8 cellular contexts compared by ENCODE assay signal in the genomic region with DNA sequence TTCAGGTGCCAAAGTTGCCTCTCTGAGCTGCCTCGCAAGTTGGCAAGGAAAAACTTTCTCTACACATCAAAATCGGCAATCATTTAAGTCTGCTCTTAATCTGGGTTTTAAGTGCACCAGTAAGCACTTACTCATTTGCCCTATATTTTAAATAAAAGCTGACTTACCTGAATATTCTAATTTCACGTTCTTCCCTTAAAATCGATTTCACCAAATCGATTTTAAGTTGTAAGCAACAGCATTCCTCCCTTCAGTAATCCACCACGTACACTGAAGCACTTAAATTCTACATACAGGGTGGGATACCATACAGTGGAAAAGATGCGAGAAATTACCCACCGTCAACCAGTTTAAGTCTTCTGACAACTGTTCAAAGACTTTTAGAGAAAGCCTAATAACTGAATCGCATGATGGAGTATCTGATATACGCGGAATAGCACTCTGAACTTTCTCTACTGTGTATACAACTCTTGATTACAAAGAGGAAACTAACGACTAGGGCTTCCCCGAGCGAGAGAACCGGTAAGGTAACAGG. TPM values are rescaled to one million over a fixed set of nuclear protein-coding genes. Genes with fewer than 3 reads are reported as not detected.
DNase-seq lines count a peak whose midpoint lies in the region; ATAC-seq, FAIRE-seq and TF ChIP-seq lines count a peak whose summit lies in the region.

No MANE protein-coding gene starts in this region.

- H3K4me1 Mint-ChIP-seq in CD4-positive, alpha-beta memory T cell: peaks cover 18 to 55% (median 30%) of the 10 kb centered on the region in 4 donors

- no peak overlapping the region for H2BK15ac ChIP-seq in neuronal stem cell (ENCODE audit: low read length)

- POLR2A ChIA-PET in CD4-positive, alpha-beta memory T cell (lab: Charles Lee; ENCODE audit: partially characterized antibody): interaction anchor here (1.0 to 4.0 kb wide), 7 partner anchors 12 to 107 kb away, joined by 3 to 49 read pairs (median 3); partner anchors contain the start of gene PNO1

- ATAC-seq in HG03175 (IDR thresholded peaks at IDR 0.05; ENCODE audit: unreplicated experiment): no peak
- ATAC-seq in HG03159 (IDR thresholded peaks at IDR 0.05; ENCODE audit: unreplicated experiment): no peak

- H3K27ac Mint-ChIP-seq in CD4-positive, alpha-beta memory T cell: peak overlapping the region in 6 of 7 donors; percentile 91 to 99 (median 97)

- peak overlapping the region; percentile 75 for H3K4me2 ChIP-seq in neuronal stem cell (ENCODE audit: insufficient read depth, low read length, poor library complexity, severe bottlenecking)

- peaks cover 0 to 8% (median 0%) of the 10 kb centered on the region in 8 donors for H3K9me3 Mint-ChIP-seq in CD4-positive, alpha-beta memory T cell

- H3K14ac ChIP-seq in neuronal stem cell (ENCODE audit: low read length): no peak overlapping the region

- peak overlapping the region in 7 of 8 donors; percentile 87 to 100 (median 94) for H3K4me3 Mint-ChIP-seq in CD4-positive, alpha-beta memory T cell

- H3K27ac ChIP-seq in CD4-positive, alpha-beta memory T cell (ENCODE audit: low read depth, low read length): peak overlapping the region; percentile 91
- H3K27ac ChIP-seq in neuronal stem cell (replicated peaks; ENCODE audit: low read length): peak overlapping the region; percentile 40

- peak overlapping the region; percentile 66 to 83 for H3K4me3 ChIP-seq in CD4-positive, alpha-beta memory T cell (ENCODE audit: low read length in 2 of 2)
- H3K4me3 ChIP-seq in NT2/D1 (ENCODE audit: insufficient read length, low read depth): peak overlapping the region; percentile 84
- peak overlapping the region; percentile 98 for H3K4me3 ChIP-seq in endocrine pancreas (ENCODE audit: control insufficient read depth, insufficient read depth, low read length)
- peak overlapping the region; percentile 90 to 93 for H3K4me3 ChIP-seq in neuronal stem cell (ENCODE audit: low read length in 2 of 2)

- H2BK5ac ChIP-seq in neuronal stem cell (ENCODE audit: low read length): no peak overlapping the region

- no peak overlapping the region for H3K23ac ChIP-seq in neuronal stem cell (ENCODE audit: low read depth, low read length, poor library complexity)

- no peak for TF ChIP-seq POLR2A in GM12891 (IDR thresholded peaks at IDR 0.05; ENCODE audit: low read depth, low read length)

- intact Hi-C loops in CD4-positive, alpha-beta memory T cell (cut with micrococcal nuclease): loop anchor here (1.0 to 5.0 kb wide), 8 partner anchors 14 to 853 kb away; partner anchors contain the start of genes APLF, C1D, ETAA1 and FBXO48

- H3K9ac ChIP-seq in NT2/D1 (ENCODE audit: insufficient read length, low read depth) (peak overlapping the region; percentile 87), endocrine pancreas (ENCODE audit: control insufficient read depth, insufficient read depth, low read length) (peak overlapping the region; percentile 56), neuronal stem cell (ENCODE audit: low read depth, low read length, poor library complexity) (no peak overlapping the region)

- H2BK120ac ChIP-seq in neuronal stem cell (ENCODE audit: low read depth, low read length): no peak overlapping the region

- peaks cover 7% of the 10 kb centered on the region for H3K79me1 ChIP-seq in neuronal stem cell (ENCODE audit: low read depth, low read length)

- no peaks in the 10 kb centered on the region for H3K9me3 ChIP-seq in CD4-positive, alpha-beta memory T cell (ENCODE audit: control insufficient read depth in 1 of 2, low read length in 2 of 2)
- no peaks in the 10 kb centered on the region for H3K9me3 ChIP-seq in NT2/D1 (ENCODE audit: insufficient read depth, low read length)
- H3K9me3 ChIP-seq in endocrine pancreas (ENCODE audit: control insufficient read depth, low read length): no peaks in the 10 kb centered on the region
- H3K9me3 ChIP-seq in neuronal stem cell (replicated peaks in 1 of 2; ENCODE audit: control insufficient read depth in 2 of 2, insufficient read depth in 1 of 2, low read depth in 1 of 2, low read length in 2 of 2): no peaks in the 10 kb centered on the region

- no peak overlapping the region for H2AK5ac ChIP-seq in neuronal stem cell (ENCODE audit: low read depth, low read length)

- peaks cover 0 to 4% of the 10 kb centered on the region in 2 donors for H3K27me3 Mint-ChIP-seq in CD4-positive, alpha-beta memory T cell

- DNase-seq in CD4-positive, alpha-beta memory T cell: no peak
- DNase-seq in NT2/D1 (ENCODE audit: low read depth, low spot score) (no peak), neuronal stem cell (ENCODE audit: low spot score) (no peak), GM12891 (ENCODE audit: insufficient read length, low spot score) (no peak), activated gamma-delta T cell (lab: John Stamatoyannopoulos, UW) (no peak)

- no peak overlapping the region for H2BK12ac ChIP-seq in neuronal stem cell (ENCODE audit: low read length)

- H3K36me3 ChIP-seq in CD4-positive, alpha-beta memory T cell (ENCODE audit: insufficient read depth, low read length): no peaks in the 10 kb centered on the region
- H3K36me3 ChIP-seq in NT2/D1 (ENCODE audit: insufficient read depth, insufficient read length, low read length): peaks cover 15% of the 10 kb centered on the region
- H3K36me3 ChIP-seq in endocrine pancreas (ENCODE audit: control insufficient read depth, insufficient read depth, low read length): no peaks in the 10 kb centered on the region
- peaks cover 0 to 13% of the 10 kb centered on the region in 2 donors for H3K36me3 ChIP-seq in neuronal stem cell (replicated peaks in 1 of 2; ENCODE audit: control insufficient read depth in 2 of 2, insufficient read depth in 2 of 2, low read length in 2 of 2)

- H4K91ac ChIP-seq in neuronal stem cell (ENCODE audit: low read depth, low read length, poor library complexity): no peak overlapping the region

- H3K4ac ChIP-seq in neuronal stem cell (ENCODE audit: low read length): no peak overlapping the region

- peaks cover 0 to 20% of the 10 kb centered on the region in 2 donors for H3K36me3 Mint-ChIP-seq in CD4-positive, alpha-beta memory T cell

- H2AFZ ChIP-seq in neuronal stem cell (ENCODE audit: low read length): no peak overlapping the region

- no peak overlapping the region for H3K18ac ChIP-seq in neuronal stem cell (ENCODE audit: low read length)

- no peak overlapping the region for H4K8ac ChIP-seq in neuronal stem cell (ENCODE audit: low read depth, low read length)

- no peak for FAIRE-seq in GM12891 (lab: Jason Lieb, UNC)

- CTCF ChIA-PET in CD4-positive, alpha-beta memory T cell (lab: Charles Lee; ENCODE audit: partially characterized antibody): interaction anchor here (0.8 to 4.0 kb wide), 8 partner anchors 14 to 191 kb away, joined by 3 to 38 read pairs (median 3); no protein-coding TSS in a partner anchor

- no CpG with 5 or more reads among the region's 15 CpGs for WGBS in neuronal stem cell (ENCODE audit: extremely low coverage in 2 of 2, insufficient read length in 2 of 2, insufficient replicate concordance in 1 of 2), 2 donors

- peaks cover 71% of the 10 kb centered on the region for H3K4me1 ChIP-seq in CD4-positive, alpha-beta memory T cell (ENCODE audit: insufficient read depth, low read length)
- H3K4me1 ChIP-seq in NT2/D1 (ENCODE audit: insufficient read depth, insufficient read length) (no peaks in the 10 kb centered on the region), endocrine pancreas (ENCODE audit: control insufficient read depth, insufficient read depth, low read length) (peaks cover 26% of the 10 kb centered on the region), neuronal stem cell (ENCODE audit: control insufficient read depth in 2 of 2, insufficient read depth in 1 of 2, low read depth in 1 of 2, low read length in 2 of 2) (peaks cover 8 to 26% of the 10 kb centered on the region in 2 donors)

- H3K27me3 ChIP-seq in CD4-positive, alpha-beta memory T cell (ENCODE audit: insufficient read depth, low read length): no peaks in the 10 kb centered on the region
- H3K27me3 ChIP-seq in NT2/D1 (ENCODE audit: insufficient read depth, insufficient read length) (no peaks in the 10 kb centered on the region), endocrine pancreas (ENCODE audit: control insufficient read depth, insufficient read depth, low read length) (no peaks in the 10 kb centered on the region), neuronal stem cell (ENCODE audit: control insufficient read depth in 3 of 3, insufficient read depth in 3 of 3, low read depth in 1 of 3, low read length in 3 of 3) (no peaks in the 10 kb centered on the region)

TF ChIP-seq in GM12891, 5 proteins besides CTCF, POLR2A, EP300 and RAD21:
- TF ChIP-seq SPI1 (IDR thresholded peaks at IDR 0.05; ENCODE audit: low read depth, low read length) (no peak), POU2F2 (IDR thresholded peaks at IDR 0.05; ENCODE audit: low read depth, low read length) (no peak), PAX5 (IDR thresholded peaks at IDR 0.05; ENCODE audit: insufficient read depth, low read length, severe bottlenecking) (no peak)
TF ChIP-seq in GM12891: peak in this region for 0.

RNA-seq across cellular contexts. Expression of gene PPP3R1, which starts 1.6 kb away (rescaled TPM):
- total RNA-seq in CD4-positive, alpha-beta memory T cell: 10 to 100 TPM; 74.8 to 76.8 TPM
- polyA plus RNA-seq in CD4-positive, alpha-beta memory T cell: 1 to 10 TPM; 3.9 to 5.4 TPM
- 24.6 TPM for polyA plus RNA-seq in neuronal stem cell (2013, experiment 1 of 2)
- 25.2 TPM for polyA plus RNA-seq in neuronal stem cell (2013, experiment 2 of 2)
- 20.7 TPM for polyA plus RNA-seq in GM12891 (2012; ENCODE audit: low read depth, missing spikeins)
